Comparison of ENCODE assay signal across 10 cellular contexts in the genomic region with DNA sequence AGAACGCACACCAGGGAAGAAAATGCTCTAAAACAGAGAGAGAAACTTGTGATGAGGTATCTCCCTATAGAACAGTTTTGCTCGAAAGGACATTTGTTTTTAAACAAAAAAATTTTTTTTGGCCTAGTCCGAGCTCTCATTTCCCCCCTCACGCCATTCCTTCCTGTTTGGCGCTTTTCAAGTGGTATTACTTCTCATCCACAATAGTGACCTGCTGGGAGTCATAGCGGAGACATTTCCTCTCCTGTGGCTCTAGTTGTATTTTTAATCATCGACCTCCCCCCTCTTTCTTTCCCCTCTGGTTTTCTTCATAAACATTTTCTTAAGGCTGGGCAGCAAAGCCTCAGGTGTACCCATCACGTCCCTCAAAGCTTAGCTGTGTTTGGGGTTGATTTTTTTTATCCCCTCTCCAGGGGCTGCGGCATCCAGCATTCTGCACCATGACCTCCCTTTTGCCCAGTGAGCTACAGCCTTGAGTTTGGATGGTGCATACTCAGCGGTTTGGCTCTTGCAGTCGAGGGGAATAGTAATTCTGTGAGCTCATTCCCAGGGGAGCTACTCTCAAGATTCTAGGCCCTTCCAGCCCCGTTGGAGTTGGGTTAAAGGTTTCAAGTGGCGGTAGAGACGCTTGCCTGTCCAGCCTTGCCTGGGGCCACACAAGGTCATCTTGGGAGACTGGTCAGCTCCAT.
DNase-seq lines count a peak whose midpoint lies in the region; ATAC-seq and TF ChIP-seq lines count a peak whose summit lies in the region.
"Had no signal": no experiment of that assay in that cellular context is flagged by ENCODE, and none has a peak within 500 bp of the region (broad histone marks: within the 10 kb centered on the region; RNA-seq: fewer than 3 reads in every experiment).

No MANE protein-coding gene starts in this region.

- DNase-seq in activated CD8-positive, alpha-beta T cell treated with anti-CD3 and anti-CD28 coated beads, Interleukin-2, amount 10 ng/mL, durations not matched to agents 7 days and 5 days, result no peak
- DNase-seq in left cardiac atrium, result no peak
- DNase-seq in sciatic nerve (ENCODE audit: low spot score), result no peak
- DNase-seq in progenitor cell of endocrine pancreas (ENCODE audit: low spot score, unreplicated experiment), result no peak
- DNase-seq in posterior vena cava (ENCODE audit: low spot score), result no peak
- no peak for DNase-seq in NCI-H1105 treated with DMSO at 0.1 percent for 48 hours (lab: John Stamatoyannopoulos, UW)
- DNase-seq in stimulated activated CD4-positive, alpha-beta T cell treated with anti-CD3 and anti-CD28 coated beads, Interleukin-12 subunit alpha, Interleukin-12 subunit beta, amount 100 ng/mL, for 4 hours, result no peak
- DNase-seq: activated B cell treated with CpG ODN at 0.5 μM for 24 hours, NCI-H2029 treated with DMSO at 0.1 percent for 48 hours had no signal

- H3K27ac Mint-ChIP-seq in activated CD8-positive, alpha-beta T cell treated with anti-CD3 and anti-CD28 coated beads, Interleukin-2, amount 10 ng/mL, durations not matched to agents 7 days and 5 days, result peak overlapping the region; percentile 71
- no peak overlapping the region for H3K27ac Mint-ChIP-seq in progenitor cell of endocrine pancreas
- H3K27ac Mint-ChIP-seq: activated B cell treated with CpG ODN at 0.5 μM for 24 hours had no signal

- H3K36me3 Mint-ChIP-seq in activated CD8-positive, alpha-beta T cell treated with anti-CD3 and anti-CD28 coated beads, Interleukin-2, amount 10 ng/mL, durations not matched to agents 7 days and 5 days (ENCODE audit: low read depth), result no peaks in the 10 kb centered on the region
- no peaks in the 10 kb centered on the region for H3K36me3 Mint-ChIP-seq in progenitor cell of endocrine pancreas (ENCODE audit: insufficient read depth)

- CTCF ChIA-PET in activated CD8-positive, alpha-beta T cell treated with anti-CD3 and anti-CD28 coated beads, Interleukin-2, amount 10 ng/mL, durations not matched to agents 7 days and 5 days (lab: Charles Lee), result no interaction called here

- POLR2A ChIA-PET in activated CD8-positive, alpha-beta T cell treated with anti-CD3 and anti-CD28 coated beads, Interleukin-2, amount 10 ng/mL, durations not matched to agents 7 days and 5 days (lab: Charles Lee), result interaction anchor here (1.4 kb wide), 1 partner anchor 69 kb away, joined by 4 read pairs; no protein-coding TSS in a partner anchor

- H3K9me3 Mint-ChIP-seq in activated CD8-positive, alpha-beta T cell treated with anti-CD3 and anti-CD28 coated beads, Interleukin-2, amount 10 ng/mL, durations not matched to agents 7 days and 5 days (ENCODE audit: insufficient read depth), result peaks cover 5% of the 10 kb centered on the region
- H3K9me3 Mint-ChIP-seq in progenitor cell of endocrine pancreas (ENCODE audit: low read depth), result no peaks in the 10 kb centered on the region
- H3K9me3 Mint-ChIP-seq: activated B cell treated with CpG ODN at 0.5 μM for 24 hours had no signal

- H3K27me3 Mint-ChIP-seq in activated CD8-positive, alpha-beta T cell treated with anti-CD3 and anti-CD28 coated beads, Interleukin-2, amount 10 ng/mL, durations not matched to agents 7 days and 5 days (ENCODE audit: low read depth), result no peaks in the 10 kb centered on the region
- no peaks in the 10 kb centered on the region for H3K27me3 Mint-ChIP-seq in progenitor cell of endocrine pancreas

- no peak for TF ChIP-seq CTCF in progenitor cell of endocrine pancreas (IDR thresholded peaks at IDR 0.05; ENCODE audit: unreplicated experiment)

- no peak overlapping the region for H3K4me3 Mint-ChIP-seq in activated CD8-positive, alpha-beta T cell treated with anti-CD3 and anti-CD28 coated beads, Interleukin-2, amount 10 ng/mL, durations not matched to agents 7 days and 5 days
- H3K4me3 Mint-ChIP-seq in progenitor cell of endocrine pancreas (ENCODE audit: low read depth), result no peak overlapping the region
- H3K4me3 Mint-ChIP-seq: activated B cell treated with CpG ODN at 0.5 μM for 24 hours had no signal

- intact Hi-C loops in left cardiac atrium (cut with DNase I) (loop anchor here in 1 of 2 donors (10.0 kb wide), 1 partner anchor 62 kb away; no protein-coding TSS in a partner anchor), sciatic nerve (cut with DNase I) (no loop called here), posterior vena cava (cut with DNase I) (no loop called here)

- ATAC-seq in HG03354 (IDR thresholded peaks at IDR 0.05; ENCODE audit: poor library complexity, severe bottlenecking, unreplicated experiment), result peak; percentile 16
- ATAC-seq in activated CD8-positive, alpha-beta T cell treated with anti-CD3 and anti-CD28 coated beads, Interleukin-2, amount 10 ng/mL, durations not matched to agents 7 days and 5 days, result no peak
- ATAC-seq in left cardiac atrium, result peak; percentile 44 to 81
- peak; percentile 58 for ATAC-seq in sciatic nerve

- peaks cover 44% of the 10 kb centered on the region for H3K4me1 Mint-ChIP-seq in activated CD8-positive, alpha-beta T cell treated with anti-CD3 and anti-CD28 coated beads, Interleukin-2, amount 10 ng/mL, durations not matched to agents 7 days and 5 days (ENCODE audit: low read depth)
- no peaks in the 10 kb centered on the region for H3K4me1 Mint-ChIP-seq in progenitor cell of endocrine pancreas (ENCODE audit: low read depth)
